Comparison of ENCODE assay signal across 7 cellular contexts in genomic region chr10:75108684-75109458, GRCh38. TPM values are rescaled to one million over a fixed set of nuclear protein-coding genes. Genes with fewer than 3 reads are reported as not detected.
DNase-seq lines count a peak whose midpoint lies in the region; ATAC-seq and TF ChIP-seq lines count a peak whose summit lies in the region.

No MANE protein-coding gene starts in this region.

- no peak overlapping the region for H3K4me3 ChIP-seq in mammary epithelial cell (replicated peaks in 1 of 3; ENCODE audit: insufficient read depth in 1 of 3, low read depth in 2 of 3, low read length in 3 of 3)

- no peaks in the 10 kb centered on the region for H3K36me3 Mint-ChIP-seq in naive B cell

- no peaks in the 10 kb centered on the region for H4K20me1 ChIP-seq in mammary epithelial cell (ENCODE audit: insufficient read depth, low read length)

- H3K36me3 ChIP-seq in mammary epithelial cell (ENCODE audit: insufficient read depth, low read length), result no peaks in the 10 kb centered on the region

- peaks cover 22% of the 10 kb centered on the region for H3K79me2 ChIP-seq in mammary epithelial cell (ENCODE audit: insufficient read depth, low read length)

- peak overlapping the region; percentile 40 for H3K4me2 ChIP-seq in mammary epithelial cell (ENCODE audit: insufficient read depth, low read depth, low read length)

- H2AFZ ChIP-seq in mammary epithelial cell (ENCODE audit: low read depth, low read length), result peak overlapping the region; percentile 76

- intact Hi-C loops in mammary epithelial cell (cut with micrococcal nuclease), result loop anchor here (2.0 to 10.0 kb wide), 2 partner anchors 282 to 354 kb away; partner anchors contain the start of gene KAT6B

- H3K27ac Mint-ChIP-seq in naive B cell, result peak overlapping the region in 3 of 6 donors; percentile 5 to 98 (median 72)

- H3K4me3 Mint-ChIP-seq in naive B cell, result peak overlapping the region in 5 of 8 donors; percentile 4 to 99 (median 87)

- in situ Hi-C loops in KBM-7 (cut with MboI; ENCODE audit: low pct_unique_long_range_greater_than_20kb, low sequenced_read_pairs), result no loop called here
- in situ Hi-C loops in mammary epithelial cell (cut with MboI; ENCODE audit: low sequenced_read_pairs in 2 of 2), result loop anchor here in 1 of 2 donors (10.0 kb wide), 1 partner anchor 844 kb away; no protein-coding TSS in a partner anchor

- dilution Hi-C loops in mammary epithelial cell (cut with HindIII; ENCODE audit: low sequenced_read_pairs), result no loop called here

- no TSS peak for BruUV-seq in mammary epithelial cell (replicated peaks; lab: Mats Ljungman, UMichigan)

- TF ChIP-seq CTCF in mammary epithelial cell (conservative IDR thresholded peaks at IDR 0.05 in 1 of 2, IDR thresholded peaks at IDR 0.05 in 1 of 2; ENCODE audit: extremely low read depth in 1 of 2, insufficient read depth in 1 of 2, low read depth in 1 of 2, low read length in 2 of 2), result peak; percentile 48 to 73

- CTCF ChIA-PET in mammary epithelial cell (lab: Charles Lee; ENCODE audit: low non-redundant PET), result no interaction called here

- H3K9me3 Mint-ChIP-seq in naive B cell, result no peaks in the 10 kb centered on the region

- 28% methylated on average over 8 of the region's 10 CpGs for WGBS in mammary epithelial cell (ENCODE audit: low coverage, missing lambda C conversion rate)

- H3K9me3 ChIP-seq in mammary epithelial cell (replicated peaks; ENCODE audit: insufficient read depth, low read length), result no peaks in the 10 kb centered on the region

- H3K27me3 ChIP-seq in mammary epithelial cell (ENCODE audit: insufficient read depth, low read length), result no peaks in the 10 kb centered on the region

- ATAC-seq in naive B cell (ENCODE audit: low read depth in 2 of 2) (no peak), HG03175 (IDR thresholded peaks at IDR 0.05; ENCODE audit: unreplicated experiment) (no peak), GM21717 (IDR thresholded peaks at IDR 0.05; ENCODE audit: unreplicated experiment) (no peak)

- peak; percentile 34 for DNase-seq in EL
- peak; percentile 22 for DNase-seq in KBM-7
- DNase-seq in mammary epithelial cell, result no peak
- no peak for DNase-seq in naive B cell
- DNase-seq in KG1 (lab: John Stamatoyannopoulos, UW), result no peak

- H3K4me1 ChIP-seq in mammary epithelial cell (ENCODE audit: insufficient read depth, low read length), result peaks cover 33% of the 10 kb centered on the region

- H3K9ac ChIP-seq in mammary epithelial cell (ENCODE audit: insufficient read depth, low read length), result no peak overlapping the region

- peak overlapping the region; percentile 29 for H3K27ac ChIP-seq in mammary epithelial cell (ENCODE audit: insufficient read depth, low read depth, low read length)

- peaks cover 17 to 35% (median 19%) of the 10 kb centered on the region in 3 donors for H3K4me1 Mint-ChIP-seq in naive B cell

- H3K27me3 Mint-ChIP-seq in naive B cell, result no peaks in the 10 kb centered on the region

RNA-seq across cellular contexts. Expression of gene SAMD8, which starts 2.6 kb away (rescaled TPM):
- 10 to 100 TPM; 30.1 to 39.5 TPM for total RNA-seq in mammary epithelial cell
- polyA plus RNA-seq in mammary epithelial cell (12.6 TPM), naive B cell (ENCODE audit: low read depth in 6 of 6) (10 to 100 TPM; 11.9 to 20.1 (median 15.6) TPM)
- polyA minus RNA-seq in mammary epithelial cell, result 57.1 TPM

Comparison
In these comparisons a context has a peak if more than half of its experiments do, and no peak if none do; other contexts are left out.
1. DNase-seq: peak in EL (single experiment) and KBM-7 (single experiment); none in mammary epithelial cell (single experiment), naive B cell (single experiment) and KG1 (single experiment).